ENCODE assay signal across 13 cellular contexts in the genomic region with DNA sequence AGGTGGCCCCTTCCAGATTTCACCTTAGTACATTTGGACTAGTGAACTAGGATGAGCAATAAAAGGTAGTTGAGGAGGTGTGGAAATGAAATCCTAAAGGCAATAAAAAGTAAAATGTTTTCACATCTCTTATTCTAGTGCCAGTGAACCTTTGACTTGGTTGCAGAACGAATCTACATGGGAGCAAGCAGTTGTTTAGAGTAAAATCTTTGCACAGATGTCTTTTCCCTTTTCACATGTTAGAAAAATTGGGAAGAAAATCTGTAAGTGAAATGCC.
A peak's percentile ranks its signal among the peaks of the same experiment; 100 is the strongest.
DNase-seq lines count a peak whose midpoint lies in the region; ATAC-seq and TF ChIP-seq lines count a peak whose summit lies in the region.
"Had no signal": no experiment of that assay in that cellular context is flagged by ENCODE, and none has a peak within 500 bp of the region (broad histone marks: within the 10 kb centered on the region; RNA-seq: fewer than 3 reads in every experiment).

No MANE protein-coding gene starts in this region.

- in situ Hi-C loops in GM13977 (cut with MboI; ENCODE audit: low pct_unique_long_range_greater_than_20kb, low sequenced_read_pairs, unreplicated experiment), result no loop called here

- H3K79me2 ChIP-seq in OCI-LY1 (ENCODE audit: insufficient read depth, low read length), result peaks cover 79% of the 10 kb centered on the region
- peaks cover 25% of the 10 kb centered on the region for H3K79me2 ChIP-seq in neural cell (replicated peaks; ENCODE audit: insufficient read depth, low read length)

- peaks cover 6% of the 10 kb centered on the region for H3K36me3 Mint-ChIP-seq in CD8-positive, alpha-beta T cell
- peaks cover under 1% of the 10 kb centered on the region for H3K36me3 Mint-ChIP-seq in effector memory CD8-positive, alpha-beta T cell (ENCODE audit: insufficient read depth)

- H3K4me3 ChIP-seq in CD8-positive, alpha-beta T cell (ENCODE audit: low read depth, low read length), result no peak overlapping the region
- H3K4me3 ChIP-seq in OCI-LY1 (ENCODE audit: low read depth, low read length, poor library complexity, severe bottlenecking) (peak overlapping the region; percentile 21), neural cell (ENCODE audit: low read length) (peak overlapping the region; percentile 45)

- intact Hi-C loops in CD8-positive, alpha-beta T cell (cut with DNase I, micrococcal nuclease), result no loop called here

- H3F3A ChIP-seq in OCI-LY1 (ENCODE audit: insufficient read depth, low read length) (no peaks in the 10 kb centered on the region; the same call in 1 of the 2 replicates), neural cell (ENCODE audit: insufficient read depth, low read length, poor library complexity, severe bottlenecking) (peaks cover 8% of the 10 kb centered on the region)

- H3K4me1 ChIP-seq in CD8-positive, alpha-beta T cell (ENCODE audit: insufficient read depth, low read length), result peaks cover 45% of the 10 kb centered on the region
- H3K4me1 ChIP-seq in OCI-LY1 (ENCODE audit: insufficient read depth, low read length, severe bottlenecking), result peaks cover 54% of the 10 kb centered on the region

- H3K27me3 Mint-ChIP-seq in CD8-positive, alpha-beta T cell (ENCODE audit: low read depth), result no peaks in the 10 kb centered on the region
- H3K27me3 Mint-ChIP-seq in effector memory CD8-positive, alpha-beta T cell, result no peaks in the 10 kb centered on the region
- H3K27me3 Mint-ChIP-seq: activated naive CD4-positive, alpha-beta T cell treated with anti-CD3 and anti-CD28 coated beads, Interleukin-2, amount 50 U/mL, for 24 hours had no signal

- peak overlapping the region; percentile 27; the same call in 1 of the 2 replicates for H3K9ac ChIP-seq in OCI-LY1 (ENCODE audit: low read length)
- H3K9ac ChIP-seq in neural cell (ENCODE audit: low read length), result no peak overlapping the region

- no peaks in the 10 kb centered on the region for H3K36me3 ChIP-seq in CD8-positive, alpha-beta T cell (ENCODE audit: insufficient read depth, low read length)
- H3K36me3 ChIP-seq in OCI-LY1 (ENCODE audit: insufficient read depth, low read length) (no peaks in the 10 kb centered on the region), neural cell (ENCODE audit: insufficient read depth, low read length) (no peaks in the 10 kb centered on the region)
- H3K36me3 ChIP-seq: BE2C had no signal

- peaks cover under 1% of the 10 kb centered on the region for H3K9me3 ChIP-seq in CD8-positive, alpha-beta T cell (ENCODE audit: low read length)
- H3K9me3 ChIP-seq in OCI-LY1 (ENCODE audit: low read length), result peaks cover 2% of the 10 kb centered on the region; the same call in 1 of the 2 replicates
- H3K9me3 ChIP-seq in neural cell (ENCODE audit: low read length), result no peaks in the 10 kb centered on the region
- H3K9me3 ChIP-seq: BE2C had no signal

- POLR2A ChIA-PET in CD8-positive, alpha-beta T cell (lab: Charles Lee), result no interaction called here

- H3K4me2 ChIP-seq in OCI-LY1 (ENCODE audit: low read length) (peak overlapping the region; percentile 55; the same call in 1 of the 2 replicates), neural cell (ENCODE audit: low read length) (no peak overlapping the region)

- no peaks in the 10 kb centered on the region for H3K27me3 ChIP-seq in CD8-positive, alpha-beta T cell (ENCODE audit: insufficient read depth, low read length)
- H3K27me3 ChIP-seq in OCI-LY1 (ENCODE audit: insufficient read depth, low read length) (no peaks in the 10 kb centered on the region), neural cell (ENCODE audit: insufficient read depth, low read depth, low read length) (no peaks in the 10 kb centered on the region)
- H3K27me3 ChIP-seq: BE2C had no signal

- H3K9me2 ChIP-seq in OCI-LY1 (ENCODE audit: low read depth, low read length) (no peaks in the 10 kb centered on the region), neural cell (ENCODE audit: insufficient read depth, low read length) (no peaks in the 10 kb centered on the region)

- no peaks in the 10 kb centered on the region for H4K20me1 ChIP-seq in OCI-LY1 (ENCODE audit: insufficient read depth, low read length)
- H4K20me1 ChIP-seq in neural cell (ENCODE audit: insufficient read depth), result no peaks in the 10 kb centered on the region

- CTCF ChIA-PET in CD8-positive, alpha-beta T cell (lab: Charles Lee), result no interaction called here

- no peak for ATAC-seq in CD8-positive, alpha-beta T cell
- ATAC-seq in effector memory CD8-positive, alpha-beta T cell (replicated peaks), result no peak
- no peak for ATAC-seq in GM18511 (IDR thresholded peaks at IDR 0.05; ENCODE audit: unreplicated experiment)

- no peak for TF ChIP-seq CTCF in CD8-positive, alpha-beta T cell (IDR thresholded peaks at IDR 0.05)
- TF ChIP-seq CTCF in OCI-LY1 (IDR thresholded peaks at IDR 0.05; ENCODE audit: low read length), result no peak
- TF ChIP-seq CTCF in neural cell (IDR thresholded peaks at IDR 0.05; ENCODE audit: poor library complexity, severe bottlenecking), result no peak
- no peak for TF ChIP-seq CTCF in GM13977 (IDR thresholded peaks at IDR 0.05; ENCODE audit: extremely low read depth, insufficient read depth, missing control alignments)

- DNase-seq in CD8-positive, alpha-beta T cell, result no peak
- no peak for DNase-seq in effector memory CD8-positive, alpha-beta T cell
- no peak for DNase-seq in activated T-cell treated with anti-CD3 and anti-CD28 coated beads, Interleukin-2, amount 50 U/mL, for 1 hour
- no peak for DNase-seq in cerebellum (ENCODE audit: low spot score)
- no peak for DNase-seq in GM13977 (ENCODE audit: low spot score)
- DNase-seq: activated CD8-positive, alpha-beta T cell treated with anti-CD3 and anti-CD28 coated beads, Interleukin-2, amount 10 ng/mL, durations not matched to agents 7 days and 5 days; BE2C; GDM1; nucleus accumbens had no signal

- H3K27ac Mint-ChIP-seq in CD8-positive, alpha-beta T cell, result peak overlapping the region; percentile 45
- peak overlapping the region; percentile 1 to 70 for H3K27ac Mint-ChIP-seq in effector memory CD8-positive, alpha-beta T cell
- H3K27ac Mint-ChIP-seq: activated CD8-positive, alpha-beta T cell treated with anti-CD3 and anti-CD28 coated beads, Interleukin-2, amount 10 ng/mL, durations not matched to agents 7 days and 5 days had no signal

- peaks cover 13% of the 10 kb centered on the region for H3K9me3 Mint-ChIP-seq in CD8-positive, alpha-beta T cell
- H3K9me3 Mint-ChIP-seq in effector memory CD8-positive, alpha-beta T cell, result no peaks in the 10 kb centered on the region

- no peak for TF ChIP-seq RAD21 in neural cell (conservative IDR thresholded peaks at IDR 0.05)

- H2AFZ ChIP-seq in OCI-LY1 (ENCODE audit: low read length) (no peak overlapping the region), neural cell (ENCODE audit: low read depth, low read length) (no peak overlapping the region)

- no peak overlapping the region for H3K27ac ChIP-seq in CD8-positive, alpha-beta T cell (ENCODE audit: low read depth, low read length)
- H3K27ac ChIP-seq in OCI-LY1 (ENCODE audit: low read depth, low read length, poor library complexity, severe bottlenecking) (peak overlapping the region; percentile 83), neural cell (ENCODE audit: low read length) (peak overlapping the region; percentile 54)

- no peak for TF ChIP-seq EP300 in neural cell (conservative IDR thresholded peaks at IDR 0.05; ENCODE audit: poor library complexity, severe bottlenecking)

- H3K4me1 Mint-ChIP-seq in CD8-positive, alpha-beta T cell (ENCODE audit: low read depth), result peaks cover 66% of the 10 kb centered on the region
- H3K4me1 Mint-ChIP-seq in effector memory CD8-positive, alpha-beta T cell (ENCODE audit: low read depth in 2 of 2), result peaks cover 36 to 56% of the 10 kb centered on the region in 2 donors

- no peak overlapping the region for H3K4me3 Mint-ChIP-seq in CD8-positive, alpha-beta T cell
- H3K4me3 Mint-ChIP-seq in effector memory CD8-positive, alpha-beta T cell, result no peak overlapping the region
- H3K4me3 Mint-ChIP-seq: activated CD8-positive, alpha-beta T cell treated with anti-CD3 and anti-CD28 coated beads, Interleukin-2, amount 10 ng/mL, durations not matched to agents 7 days and 5 days had no signal

TF ChIP-seq in neural cell, 6 proteins besides CTCF, POLR2A, EP300 and RAD21:
- no peak for TF ChIP-seq SMC3 (conservative IDR thresholded peaks at IDR 0.05; ENCODE audit: poor library complexity)
